ENCODE assay signal across 15 cellular contexts in the genomic region with DNA sequence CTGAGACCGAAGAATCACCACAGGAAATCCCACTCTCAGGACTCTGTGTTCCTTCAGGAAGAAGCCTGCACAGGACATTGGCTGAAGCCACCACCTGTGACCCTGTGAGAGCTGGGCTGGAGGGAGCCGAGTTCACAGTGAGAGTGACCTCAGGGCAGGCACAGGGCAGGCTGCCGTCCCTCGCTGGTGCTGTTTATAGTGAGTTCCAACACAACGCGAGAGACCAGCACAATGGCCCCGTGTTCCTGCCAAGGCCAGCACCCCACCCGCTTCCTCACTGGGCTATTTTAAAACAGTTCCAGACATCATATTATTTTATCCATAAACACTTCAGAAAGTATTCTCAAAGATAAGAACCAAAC. TPM values are rescaled to one million over a fixed set of nuclear protein-coding genes. Genes with fewer than 3 reads are reported as not detected.
A peak's percentile ranks its signal among the peaks of the same experiment; 100 is the strongest.
DNase-seq lines count a peak whose midpoint lies in the region; ATAC-seq, FAIRE-seq and TF ChIP-seq lines count a peak whose summit lies in the region.
"Had no signal": no experiment of that assay in that cellular context is flagged by ENCODE, and none has a peak within 500 bp of the region (broad histone marks: within the 10 kb centered on the region; RNA-seq: fewer than 3 reads in every experiment).

No MANE protein-coding gene starts in this region.

- H3K36me3 ChIP-seq in HepG2 (replicated peaks in 1 of 2; ENCODE audit: control insufficient read depth in 1 of 2, insufficient read depth in 2 of 2, low read length in 2 of 2) (no peaks in the 10 kb centered on the region), Peyer's patch (no peaks in the 10 kb centered on the region)

- H2AFZ ChIP-seq in HepG2 (ENCODE audit: low read length): no peak overlapping the region

- WGBS in HepG2 (ENCODE audit: low lambda C conversion rate): 43% methylated on average over 6 of the region's 8 CpGs

- POLR2A ChIA-PET in HepG2 (lab: Yijun Ruan, JAX): no interaction called here

- H3K4me3 ChIP-seq in HepG2 (replicated peaks in 1 of 3; ENCODE audit: insufficient read depth in 1 of 3, low read depth in 2 of 3, low read length in 3 of 3) (no peak overlapping the region), Peyer's patch (no peak overlapping the region)

- H3K4me2 ChIP-seq in HepG2 (ENCODE audit: low read depth, low read length): no peak overlapping the region

- H3K4me1 Mint-ChIP-seq in endothelial cell (ENCODE audit: unreplicated experiment): peaks cover 22% of the 10 kb centered on the region
- H3K4me1 Mint-ChIP-seq in stimulated activated memory B cell treated with anti-CD40 and anti-IgM and Interleukin-4, amounts not matched to agents 10 μg/mL and 1 μg/mL and 100 μg/mL, for 72 hours: peaks cover 3% of the 10 kb centered on the region

- TF ChIP-seq RAD21 in HepG2 (CRISPR knock-in tag; IDR thresholded peaks at IDR 0.05): no peak

- FAIRE-seq in HepG2 (lab: Jason Lieb, UNC) (no peak), HTR-8/SVneo (lab: Jason Lieb, UNC) (no peak)
- FAIRE-seq: GM12892 had no signal

- H3K9ac ChIP-seq in HepG2 (ENCODE audit: insufficient read depth, low read depth, low read length): no peak overlapping the region

- no peaks in the 10 kb centered on the region for H3K9me3 Mint-ChIP-seq in endothelial cell (ENCODE audit: unreplicated experiment)
- H3K9me3 Mint-ChIP-seq in stimulated activated memory B cell treated with anti-CD40 and anti-IgM and Interleukin-4, amounts not matched to agents 10 μg/mL and 1 μg/mL and 100 μg/mL, for 72 hours: no peaks in the 10 kb centered on the region
- H3K9me3 Mint-ChIP-seq: activated CD4-positive, alpha-beta T cell treated with anti-CD3 and anti-CD28 coated beads, Interleukin-2, amount 10 ng/mL, durations not matched to agents 7 days and 5 days; central memory CD8-positive, alpha-beta T cell had no signal

- CTCF ChIA-PET in HepG2 (lab: Yijun Ruan, JAX; ENCODE audit: low intra/inter-chr PET ratio, low total read pairs): no interaction called here

- peaks cover 5% of the 10 kb centered on the region for H3K36me3 Mint-ChIP-seq in endothelial cell (ENCODE audit: low read depth, unreplicated experiment)
- H3K36me3 Mint-ChIP-seq in stimulated activated memory B cell treated with anti-CD40 and anti-IgM and Interleukin-4, amounts not matched to agents 10 μg/mL and 1 μg/mL and 100 μg/mL, for 72 hours: no peaks in the 10 kb centered on the region

- peaks cover 6% of the 10 kb centered on the region for H3K27me3 Mint-ChIP-seq in endothelial cell (ENCODE audit: unreplicated experiment)
- peaks cover 86% of the 10 kb centered on the region for H3K27me3 Mint-ChIP-seq in stimulated activated memory B cell treated with anti-CD40 and anti-IgM and Interleukin-4, amounts not matched to agents 10 μg/mL and 1 μg/mL and 100 μg/mL, for 72 hours

- no peaks in the 10 kb centered on the region for H3K4me1 ChIP-seq in HepG2 (ENCODE audit: insufficient read depth, low read length)
- H3K4me1 ChIP-seq in Peyer's patch: peaks cover 0 to 3% (median 0%) of the 10 kb centered on the region in 4 donors

- TF ChIP-seq CTCF in endothelial cell (IDR thresholded peaks at IDR 0.05; ENCODE audit: unreplicated experiment) (no peak), HepG2 (CRISPR knock-in tag; IDR thresholded peaks at IDR 0.05) (no peak), Peyer's patch (IDR thresholded peaks at IDR 0.05) (no peak)

- intact Hi-C loops in HepG2 (cut with micrococcal nuclease; ENCODE audit: unreplicated experiment): no loop called here

- no TSS peak for BruUV-seq in HepG2 (replicated peaks; lab: Mats Ljungman, UMichigan)

- peak overlapping the region; percentile 15 for H3K4me3 Mint-ChIP-seq in endothelial cell (ENCODE audit: unreplicated experiment)
- no peak overlapping the region for H3K4me3 Mint-ChIP-seq in stimulated activated memory B cell treated with anti-CD40 and anti-IgM and Interleukin-4, amounts not matched to agents 10 μg/mL and 1 μg/mL and 100 μg/mL, for 72 hours
- H3K4me3 Mint-ChIP-seq: activated CD4-positive, alpha-beta T cell treated with anti-CD3 and anti-CD28 coated beads, Interleukin-2, amount 10 ng/mL, durations not matched to agents 7 days and 5 days; central memory CD8-positive, alpha-beta T cell had no signal

- H3K27ac ChIP-seq in HepG2 (ENCODE audit: extremely low read length, insufficient read depth, low read length) (no peak overlapping the region), Peyer's patch (peak overlapping the region in 1 of 4 donors; percentile 52)

- H3K79me2 ChIP-seq in HepG2 (ENCODE audit: insufficient read depth, low read length): no peaks in the 10 kb centered on the region

- H3K27me3 ChIP-seq in HepG2 (ENCODE audit: control insufficient read depth in 1 of 2, insufficient read depth in 2 of 2, low read length in 2 of 2) (peaks cover 3 to 30% of the 10 kb centered on the region in 2 experiments; a peak in 3 of 5 replicates), Peyer's patch (no peaks in the 10 kb centered on the region)

- TF ChIP-seq EP300 in HepG2 (IDR thresholded peaks at IDR 0.05; ENCODE audit: low read depth in 2 of 2, low read length in 2 of 2) (no peak), HepG2 (CRISPR knock-in tag; IDR thresholded peaks at IDR 0.05; ENCODE audit: borderline replicate concordance) (no peak)

- ATAC-seq in HepG2: peak; percentile 55; the same call in 2 of the 3 replicates
- ATAC-seq in stimulated activated memory B cell treated with anti-CD40 and anti-IgM and Interleukin-4, amounts not matched to agents 10 μg/mL and 1 μg/mL and 100 μg/mL, for 72 hours: no peak
- ATAC-seq: T-helper 17 cell had no signal

- peak; percentile 39 for DNase-seq in ELF-1 (ENCODE audit: low read depth, low spot score)
- no peak for DNase-seq in endothelial cell (ENCODE audit: low spot score)
- no peak for DNase-seq in HepG2 (ENCODE audit: low spot score)
- no peak for DNase-seq in NCI-H1694 (lab: John Stamatoyannopoulos, UW)
- DNase-seq in Peyer's patch: no peak
- DNase-seq in NCI-H2196 (lab: John Stamatoyannopoulos, UW; ENCODE audit: unreplicated experiment): no peak
- no peak for DNase-seq in HTR-8/SVneo (ENCODE audit: insufficient read length, low spot score)
- DNase-seq: activated CD4-positive, alpha-beta T cell treated with anti-CD3 and anti-CD28 coated beads, Interleukin-2, amount 10 ng/mL, durations not matched to agents 7 days and 5 days; activated gamma-delta T cell treated with Interleukin-2 at 50 U/mL for 16 hours; NCI-H2081 treated with DMSO at 0.1 percent for 48 hours; T-helper 17 cell had no signal

- in situ Hi-C loops in HepG2 (cut with HindIII; ENCODE audit: extremely low pct_ligation_motif_present, low pct_unique_long_range_greater_than_20kb): no loop called here

- H4K20me1 ChIP-seq in HepG2 (ENCODE audit: insufficient read depth, low read length): no peaks in the 10 kb centered on the region

- TF ChIP-seq POLR2A in HepG2 (IDR thresholded peaks at IDR 0.05; ENCODE audit: insufficient read depth in 1 of 2, low read depth in 2 of 2, low read length in 2 of 2) (no peak), Peyer's patch (IDR thresholded peaks at IDR 0.05) (no peak)

- H3K9me3 ChIP-seq in HepG2 (ENCODE audit: low read length): no peaks in the 10 kb centered on the region
- no peaks in the 10 kb centered on the region for H3K9me3 ChIP-seq in Peyer's patch

- H3K27ac Mint-ChIP-seq in endothelial cell (ENCODE audit: unreplicated experiment): no peak overlapping the region
- H3K27ac Mint-ChIP-seq in stimulated activated memory B cell treated with anti-CD40 and anti-IgM and Interleukin-4, amounts not matched to agents 10 μg/mL and 1 μg/mL and 100 μg/mL, for 72 hours: peak overlapping the region; percentile 53
- H3K27ac Mint-ChIP-seq: activated CD4-positive, alpha-beta T cell treated with anti-CD3 and anti-CD28 coated beads, Interleukin-2, amount 10 ng/mL, durations not matched to agents 7 days and 5 days; T-helper 17 cell had no signal

TF ChIP-seq in HepG2, 621 proteins besides CTCF, POLR2A, EP300 and RAD21 (continues in another document):
- TF ChIP-seq ZNF430 (CRISPR knock-in tag; IDR thresholded peaks at IDR 0.05) (no peak), SMAD9 (CRISPR knock-in tag; IDR thresholded peaks at IDR 0.05) (no peak), TBL1XR1 (IDR thresholded peaks at IDR 0.05; ENCODE audit: borderline replicate concordance, low read length, partially characterized antibody) (no peak), PRMT3 (CRISPR knock-in tag; IDR thresholded peaks at IDR 0.05; ENCODE audit: borderline replicate concordance, low read depth) (no peak), AHR (CRISPR knock-in tag; IDR thresholded peaks at IDR 0.05) (no peak), ZNF335 (CRISPR knock-in tag; IDR thresholded peaks at IDR 0.05) (no peak), ESRRA (CRISPR knock-in tag; IDR thresholded peaks at IDR 0.05; ENCODE audit: low read depth) (no peak), KLF11 (CRISPR knock-in tag; IDR thresholded peaks at IDR 0.05) (no peak), NFE2 (CRISPR knock-in tag; IDR thresholded peaks at IDR 0.05) (no peak), SNAI1 (CRISPR knock-in tag; IDR thresholded peaks at IDR 0.05; ENCODE audit: borderline replicate concordance) (no peak)

RNA-seq across cellular contexts. Expression of a gene that starts 18.4 kb away (rescaled TPM):
- total RNA-seq in endothelial cell (ENCODE audit: unreplicated experiment) (19.8 TPM), HepG2 (2016; rRNA removed; fragmentation: Illumina TruSeq; extraction: Trizol) (0.09 and 0.11 TPM in 2 replicates), Peyer's patch (100 to 1,000 TPM; 132 to 226 (median 154) TPM)
- 0.09 TPM in 1 of 2 replicates, not detected in the other for total RNA-seq in HepG2 (2016; cell fraction: cytosol; rRNA removed; fragmentation: Illumina TruSeq; extraction: Trizol; ENCODE audit: low read depth)
- 0.09 TPM in 1 of 2 replicates, not detected in the other for total RNA-seq in HepG2 (2016; cell fraction: insoluble cytoplasmic fraction; rRNA removed; fragmentation: Illumina TruSeq; extraction: Trizol)
- 0.19 and 0.21 TPM in 2 replicates for total RNA-seq in HepG2 (2016; cell fraction: membrane; rRNA removed; fragmentation: Illumina TruSeq; extraction: Trizol)
- 0.28 TPM in 1 of 2 replicates, not detected in the other for total RNA-seq in HepG2 (2016; cell fraction: nucleus; rRNA removed; fragmentation: Illumina TruSeq; extraction: Trizol)
- 0.21 and 0.24 TPM in 2 replicates for polyA plus RNA-seq in HepG2 (2011; rRNA removed)
- polyA plus RNA-seq in HepG2 (2011; cell fraction: cytosol; rRNA removed): 0.14 and 0.34 TPM in 2 replicates
- 0.57 and 0.93 TPM in 2 replicates for polyA plus RNA-seq in HepG2 (2011; cell fraction: nucleus; rRNA removed)
- 0.13 and 0.23 TPM in 2 replicates for polyA plus RNA-seq in HepG2 (2012)
- polyA plus RNA-seq in HepG2 (2016; cell fraction: cytosol; fragmentation: Illumina TruSeq; extraction: Trizol; ENCODE audit: low read depth): 0.05 and 0.14 TPM in 2 replicates
- polyA plus RNA-seq in HepG2 (2016; cell fraction: insoluble cytoplasmic fraction; fragmentation: Illumina TruSeq; extraction: Trizol; ENCODE audit: low read depth): 0.09 and 0.13 TPM in 2 replicates
- 0.15 and 0.21 TPM in 2 replicates for polyA plus RNA-seq in HepG2 (2016; cell fraction: membrane; fragmentation: Illumina TruSeq; extraction: Trizol; ENCODE audit: low read depth)
- polyA plus RNA-seq in HepG2 (2016; cell fraction: nucleus; fragmentation: Illumina TruSeq; extraction: Trizol; ENCODE audit: insufficient read depth, low read depth): 0.52 and 0.59 TPM in 2 replicates
- 0.16 and 5.7 TPM in 2 replicates for polyA minus RNA-seq in HepG2 (2011; rRNA and poly(A)+ RNA removed; ENCODE audit: low replicate concordance)
- polyA minus RNA-seq in HepG2 (2011; cell fraction: cytosol; rRNA and poly(A)+ RNA removed): not detected in 2 replicates
- polyA minus RNA-seq in HepG2 (2011; cell fraction: nucleus; rRNA and poly(A)+ RNA removed): 0.13 TPM in 1 of 2 replicates, not detected in the other
- total RNA-seq: OCI-LY7 had no signal

Comparison
In these comparisons a context has a peak if more than half of its experiments do, and no peak if none do; other contexts are left out.
1. RNA of a gene that starts 18.4 kb away (total RNA-seq): 132 to 226 TPM in Peyer's patch and 19.8 TPM in endothelial cell (single experiment); 0.09 to 0.28 TPM in HepG2; every median in the first group is over 10 times any median in the second.